Comparison of ENCODE assay signal across 21 cellular contexts in genomic region chr17:17892009-17892408, GRCh38. TPM values are rescaled to one million over a fixed set of nuclear protein-coding genes. Genes with fewer than 3 reads are reported as not detected.
DNase-seq lines count a peak whose midpoint lies in the region; ATAC-seq and TF ChIP-seq lines count a peak whose summit lies in the region.
"Had no signal": no experiment of that assay in that cellular context is flagged by ENCODE, and none has a peak within 500 bp of the region (broad histone marks: within the 10 kb centered on the region; RNA-seq: fewer than 3 reads in every experiment).

No MANE protein-coding gene starts in this region.

- no peaks in the 10 kb centered on the region for H3K27me3 ChIP-seq in A673 (replicated peaks; ENCODE audit: insufficient read depth, low read depth, low read length, poor library complexity)
- H3K27me3 ChIP-seq in mammary epithelial cell (ENCODE audit: insufficient read depth, low read length) = no peaks in the 10 kb centered on the region
- H3K27me3 ChIP-seq: ascending aorta had no signal

- H3K9me3 Mint-ChIP-seq in stimulated activated naive CD8-positive, alpha-beta T cell treated with anti-CD3 and anti-CD28 coated beads, Interleukin-15, amount 100 ng/mL, for 72 hours = no peaks in the 10 kb centered on the region

- H2AFZ ChIP-seq in mammary epithelial cell (ENCODE audit: low read depth, low read length) = no peak overlapping the region

- H3K4me3 ChIP-seq in A673 (ENCODE audit: low read depth, low read length, poor library complexity, severe bottlenecking) (no peak overlapping the region), mammary epithelial cell (replicated peaks in 1 of 3; ENCODE audit: insufficient read depth in 1 of 3, low read depth in 2 of 3, low read length in 3 of 3) (no peak overlapping the region)
- H3K4me3 ChIP-seq: ascending aorta, left ventricle myocardium inferior, thoracic aorta had no signal

- peak overlapping the region; percentile 1 to 2 for H3K27ac Mint-ChIP-seq in stimulated activated naive CD8-positive, alpha-beta T cell treated with anti-CD3 and anti-CD28 coated beads, Interleukin-15, amount 100 ng/mL, for 72 hours

- no peak overlapping the region for H3K4me2 ChIP-seq in mammary epithelial cell (ENCODE audit: insufficient read depth, low read depth, low read length)

- in situ Hi-C loops in mammary epithelial cell (cut with MboI; ENCODE audit: low sequenced_read_pairs in 2 of 2) = loop anchor here (5.0 kb wide), 2 partner anchors 135 to 140 kb away; no protein-coding TSS in a partner anchor

- DNase-seq in stimulated activated naive CD8-positive, alpha-beta T cell treated with anti-CD3 and anti-CD28 coated beads, Interleukin-15, amount 100 ng/mL, for 72 hours = no peak
- DNase-seq in stimulated activated naive CD8-positive, alpha-beta T cell treated with anti-CD3 and anti-CD28 coated beads, Interleukin-15, Interleukin-2, amounts not matched to agents 100 U/mL and 50 U/mL, for 24 hours = no peak
- DNase-seq in NCI-H2196 (lab: John Stamatoyannopoulos, UW; ENCODE audit: unreplicated experiment) (peak; percentile 15), A673 (ENCODE audit: low spot score) (no peak), COLO829 (ENCODE audit: low spot score) (no peak), mammary epithelial cell (no peak), iPS-NIHi11 (ENCODE audit: low spot score) (no peak)
- DNase-seq: activated CD4-positive, alpha-beta T cell treated with anti-CD3 and anti-CD28 coated beads, Interleukin-2, amount 50 U/mL, for 1 hour; activated naive CD4-positive, alpha-beta T cell treated with Interleukin-2 at 50 U/mL for 16 hours; COR-L47; effector CD8-positive, alpha-beta T cell; left ventricle myocardium inferior; NCI-H1105; NCI-H446 treated with DMSO at 0.1 percent for 48 hours; occipital lobe; right cardiac atrium; SW 1271 had no signal

- H3K9me3 ChIP-seq in A673 (ENCODE audit: low read depth, low read length, poor library complexity, severe bottlenecking) (no peaks in the 10 kb centered on the region), mammary epithelial cell (replicated peaks; ENCODE audit: insufficient read depth, low read length) (no peaks in the 10 kb centered on the region)
- H3K9me3 ChIP-seq: ascending aorta, left ventricle myocardium inferior, thoracic aorta had no signal

- 91% methylated on average over 6 of the region's 6 CpGs for WGBS in mammary epithelial cell (ENCODE audit: low coverage, missing lambda C conversion rate)

- H3K27me3 Mint-ChIP-seq in stimulated activated naive CD8-positive, alpha-beta T cell treated with anti-CD3 and anti-CD28 coated beads, Interleukin-15, amount 100 ng/mL, for 72 hours = no peaks in the 10 kb centered on the region

- POLR2A ChIA-PET in A673 (lab: Charles Lee; ENCODE audit: low non-redundant PET) = no interaction called here

- no TSS peak for BruUV-seq in A673 (replicated peaks; lab: Mats Ljungman, UMichigan)
- no TSS peak for BruUV-seq in mammary epithelial cell (replicated peaks; lab: Mats Ljungman, UMichigan)

- peaks cover 17% of the 10 kb centered on the region for H3K4me1 Mint-ChIP-seq in stimulated activated naive CD8-positive, alpha-beta T cell treated with anti-CD3 and anti-CD28 coated beads, Interleukin-15, amount 100 ng/mL, for 72 hours

- no peaks in the 10 kb centered on the region for H4K20me1 ChIP-seq in mammary epithelial cell (ENCODE audit: insufficient read depth, low read length)

- no peak overlapping the region for H3K4me3 Mint-ChIP-seq in stimulated activated naive CD8-positive, alpha-beta T cell treated with anti-CD3 and anti-CD28 coated beads, Interleukin-15, amount 100 ng/mL, for 72 hours

- no peak overlapping the region for H3K9ac ChIP-seq in mammary epithelial cell (ENCODE audit: insufficient read depth, low read length)

- ATAC-seq in stimulated activated naive CD8-positive, alpha-beta T cell treated with anti-CD3 and anti-CD28 coated beads, Interleukin-15, amount 100 ng/mL, for 72 hours = no peak
- no peak for ATAC-seq in stimulated activated naive CD8-positive, alpha-beta T cell treated with anti-CD3 and anti-CD28 coated beads, Interleukin-15, Interleukin-2, amounts not matched to agents 100 U/mL and 50 U/mL, for 24 hours
- ATAC-seq in esophagus mucosa = peak; percentile 16
- ATAC-seq: Right ventricle myocardium inferior had no signal

- TF ChIP-seq CTCF in A673 (conservative IDR thresholded peaks at IDR 0.05; ENCODE audit: low read depth, low read length) = no peak
- TF ChIP-seq CTCF in mammary epithelial cell (conservative IDR thresholded peaks at IDR 0.05 in 1 of 2, IDR thresholded peaks at IDR 0.05 in 1 of 2; ENCODE audit: extremely low read depth in 1 of 2, insufficient read depth in 1 of 2, low read depth in 1 of 2, low read length in 2 of 2) = no peak

- H3K36me3 ChIP-seq in A673 (ENCODE audit: insufficient read depth, low read length, poor library complexity, severe bottlenecking) (no peaks in the 10 kb centered on the region), mammary epithelial cell (ENCODE audit: insufficient read depth, low read length) (peaks cover 7% of the 10 kb centered on the region)

- H3K27ac ChIP-seq in A673 (ENCODE audit: low read depth, low read length, poor library complexity, severe bottlenecking) (no peak overlapping the region), mammary epithelial cell (ENCODE audit: insufficient read depth, low read depth, low read length) (no peak overlapping the region)
- H3K27ac ChIP-seq: ascending aorta, left ventricle myocardium inferior, thoracic aorta had no signal

- H3K4me1 ChIP-seq in A673 (ENCODE audit: insufficient read depth, low read length, poor library complexity, severe bottlenecking) (peaks cover 5% of the 10 kb centered on the region), mammary epithelial cell (ENCODE audit: insufficient read depth, low read length) (no peaks in the 10 kb centered on the region)
- H3K4me1 ChIP-seq: ascending aorta had no signal

- dilution Hi-C loops in mammary epithelial cell (cut with HindIII; ENCODE audit: low sequenced_read_pairs) = loop anchor here (5.0 kb wide), 1 partner anchor 95 kb away; no protein-coding TSS in a partner anchor

- H3K79me2 ChIP-seq in mammary epithelial cell (ENCODE audit: insufficient read depth, low read length) = no peaks in the 10 kb centered on the region

- intact Hi-C loops in A673 (cut with micrococcal nuclease; ENCODE audit: unreplicated experiment) (no loop called here), mammary epithelial cell (cut with micrococcal nuclease) (no loop called here)

- CTCF ChIA-PET in A673 (lab: Charles Lee) (interaction anchor here (3.1 kb wide), 1 partner anchor 27 kb away, joined by 15 read pairs; no protein-coding TSS in a partner anchor), mammary epithelial cell (lab: Charles Lee; ENCODE audit: low non-redundant PET) (interaction anchor here (1.2 to 1.9 kb wide), 2 partner anchors 27 to 114 kb away, joined by 3 to 19 read pairs; no protein-coding TSS in a partner anchor)

RNA-seq across cellular contexts. Expression of gene SREBF1, which starts 55.2 kb away (rescaled TPM):
- total RNA-seq in esophagus mucosa = 142 TPM
- 240 and 328 TPM in 2 replicates for total RNA-seq in A673 (2021)
- total RNA-seq in mammary epithelial cell = 100 to 1,000 TPM; 109 to 173 TPM
- polyA plus RNA-seq in mammary epithelial cell = 71.5 TPM
- 152 TPM for polyA minus RNA-seq in mammary epithelial cell
